ENCODE assay signal across 37 cellular contexts in the genomic region with DNA sequence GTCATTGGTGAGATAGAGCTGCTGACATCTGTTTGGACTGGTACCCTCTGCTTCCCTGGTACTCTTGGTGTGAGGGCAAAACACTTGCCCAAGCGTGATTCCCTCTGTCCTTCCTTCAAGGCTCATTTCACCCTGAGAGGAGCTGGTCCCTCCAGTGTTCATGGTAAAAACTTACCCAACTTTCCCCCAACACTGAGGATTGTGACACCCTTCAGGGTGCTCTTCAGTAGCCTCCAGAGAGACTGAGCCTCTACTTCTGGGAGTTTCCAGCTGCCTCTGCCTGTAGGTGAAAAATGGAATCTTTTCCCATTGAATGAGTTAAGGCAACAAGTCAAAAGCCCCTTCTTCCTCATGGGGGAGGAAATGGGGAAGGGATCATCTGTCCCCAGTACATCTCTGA. TPM values are rescaled to one million over a fixed set of nuclear protein-coding genes. Genes with fewer than 3 reads are reported as not detected.
"Had no signal": no experiment of that assay in that cellular context is flagged by ENCODE, and none has a peak within 500 bp of the region (broad histone marks: within the 10 kb centered on the region; RNA-seq: fewer than 3 reads in every experiment).

No MANE protein-coding gene starts in this region.

- FAIRE-seq: astrocyte, bronchial epithelial cell had no signal

- H3K27me3 ChIP-seq: adrenal gland, ascending aorta, body of pancreas, brain microvascular endothelial cell, breast epithelium, cardiac muscle cell had no signal

- ATAC-seq: activated naive CD4-positive, alpha-beta T cell treated with anti-CD3 and anti-CD28 coated beads, Interleukin-2, amount 50 U/mL, for 72 hours; activated naive CD8-positive, alpha-beta T cell treated with anti-CD3 and anti-CD28 coated beads, Interleukin-2, amount 50 U/mL, for 24 hours; activated T-cell treated with anti-CD3 and anti-CD28 coated beads, Interleukin-2, amount 50 U/mL, for 4 hours; activated T-cell treated with anti-CD3 and anti-CD28 coated beads, Interleukin-2, amount 50 U/mL, for 72 hours; activated T-helper 17 cell treated with anti-CD3 and anti-CD28 coated beads, Interleukin-2, amount 50 U/mL, for 72 hours; body of pancreas had no signal

- H3K36me3 ChIP-seq: adrenal gland, ascending aorta, brain microvascular endothelial cell, breast epithelium, cardiac muscle cell had no signal

- H3K9me3 ChIP-seq: adrenal gland, ascending aorta, body of pancreas, breast epithelium had no signal

- H3K4me3 ChIP-seq: adrenal gland, ascending aorta, body of pancreas, breast epithelium, cardiac muscle cell had no signal

- H3K27ac ChIP-seq: adrenal gland, ascending aorta, body of pancreas, brain microvascular endothelial cell, breast epithelium, cardiac muscle cell had no signal

- DNase-seq: activated effector memory CD4-positive, alpha-beta T cell treated with anti-CD3 and anti-CD28 coated beads, Interleukin-2, amount 50 U/mL, for 16 hours; activated effector memory CD4-positive, alpha-beta T cell treated with Interleukin-2 at 50 U/mL for 16 hours; activated gamma-delta T cell; activated gamma-delta T cell treated with Interleukin-2 at 50 U/mL for 16 hours; activated naive CD4-positive, alpha-beta T cell; activated naive CD4-positive, alpha-beta T cell treated with anti-CD3 and anti-CD28 coated beads for 36 hours; activated naive CD4-positive, alpha-beta T cell treated with anti-CD3 and anti-CD28 coated beads, Interleukin-2, amount 10 ng/mL, durations not matched to agents 7 days and 5 days; activated naive CD4-positive, alpha-beta T cell treated with anti-CD3 and anti-CD28 coated beads, Interleukin-2, amount 50 U/mL, for 16 hours; activated naive CD4-positive, alpha-beta T cell treated with Interleukin-2 at 50 U/mL for 16 hours; activated naive CD8-positive, alpha-beta T cell treated with anti-CD3 and anti-CD28 coated beads for 36 hours; activated naive CD8-positive, alpha-beta T cell treated with anti-CD3 and anti-CD28 coated beads, Interleukin-2, amount 10 ng/mL, durations not matched to agents 7 days and 5 days; activated naive CD8-positive, alpha-beta T cell treated with anti-CD3 and anti-CD28 coated beads, Interleukin-2, amount 50 U/mL, for 24 hours; activated T-cell treated with anti-CD3 and anti-CD28 coated beads, Interleukin-2, amount 50 U/mL, for 24 hours; activated T-cell treated with anti-CD3 and anti-CD28 coated beads, Interleukin-2, amount 50 U/mL, for 4 hours; activated T-cell treated with anti-CD3 and anti-CD28 coated beads, Interleukin-2, amount 50 U/mL, for 48 hours; activated T-cell treated with anti-CD3 and anti-CD28 coated beads, Interleukin-2, amount 50 U/mL, for 72 hours; adrenal gland; amniotic stem cell; amygdala; anterior cingulate cortex; aorta; body of pancreas; brain microvascular endothelial cell; caudate nucleus; central memory CD4-positive, alpha-beta T cell; cerebellar nuclear complex had no signal

- H3K4me1 ChIP-seq: adrenal gland, body of pancreas, breast epithelium had no signal

RNA-seq across cellular contexts. Expression of a gene that starts 9.6 kb away (rescaled TPM):
- total RNA-seq: activated naive CD4-positive, alpha-beta T cell treated with anti-CD3 and anti-CD28 coated beads for 36 hours; activated naive CD4-positive, alpha-beta T cell treated with anti-CD3 and anti-CD28 coated beads, Interleukin-2, amount 50 U/mL, for 72 hours; activated naive CD8-positive, alpha-beta T cell treated with anti-CD3 and anti-CD28 coated beads for 36 hours; activated naive CD8-positive, alpha-beta T cell treated with anti-CD3 and anti-CD28 coated beads, Interleukin-2, amount 10 ng/mL, durations not matched to agents 7 days and 5 days; activated T-cell treated with anti-CD3 and anti-CD28 coated beads, Interleukin-2, amount 50 U/mL, for 4 hours; activated T-cell treated with anti-CD3 and anti-CD28 coated beads, Interleukin-2, amount 50 U/mL, for 72 hours; activated T-helper 1 cell treated with anti-CD3 and anti-CD28 coated beads, Interleukin-12 subunit alpha, Interleukin-12 subunit beta, Interleukin-2, Interleukin-4 antibody, amounts not matched to agents 30 ng/mL and 10 ng/mL and 1 ng/mL, durations not matched to agents 14 hours and 24 hours and 36 hours; activated T-helper 17 cell treated with anti-CD3 and anti-CD28 coated beads, Interleukin-2, amount 50 U/mL, for 72 hours; activated T-helper 2 cell treated with anti-CD3 and anti-CD28 coated beads, Interferon-gamma antibody, Interleukin-2, Interleukin-4, amounts not matched to agents 10 μg/mL and 5 μg/mL and 100 μg/mL, durations not matched to agents 14 hours and 24 hours and 36 hours; adrenal gland; astrocyte; body of pancreas; breast epithelium; bronchial epithelial cell; cardiac muscle cell; cerebellum had no signal
- polyA plus RNA-seq: adipose tissue, adrenal gland, cardiac muscle cell had no signal
